ENCODE assay signal across 8 cellular contexts in the genomic region with DNA sequence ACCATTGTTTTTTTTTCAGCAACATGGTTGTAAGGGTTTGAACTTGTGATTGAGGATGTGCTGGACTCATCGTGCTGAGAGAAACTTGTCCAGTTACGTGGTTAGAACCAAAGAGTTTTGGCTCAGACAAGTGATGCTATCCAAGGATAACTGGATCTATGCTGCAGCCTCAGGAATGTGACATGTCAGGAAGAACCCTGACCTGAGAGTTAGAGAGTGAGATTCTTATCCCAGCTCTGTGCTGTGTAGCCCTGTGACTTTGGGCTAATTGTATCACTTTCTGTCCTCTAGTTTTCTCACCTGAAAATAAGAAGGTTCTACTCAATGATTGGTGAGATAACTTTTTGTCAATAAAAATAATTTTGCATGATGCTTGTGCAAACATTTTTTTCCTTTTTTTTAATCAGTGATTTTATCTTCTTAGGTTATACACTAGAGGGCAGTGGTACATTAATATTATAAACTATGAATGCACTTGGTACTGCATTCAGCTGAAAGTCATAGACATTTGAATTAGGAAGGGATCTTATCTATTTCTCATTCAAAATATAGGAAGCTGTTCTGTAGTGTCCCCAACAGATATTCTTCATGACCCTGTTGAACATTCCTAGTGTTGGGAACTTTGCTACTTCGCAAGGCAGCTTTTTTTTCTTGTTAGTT.
A peak's percentile ranks its signal among the peaks of the same experiment; 100 is the strongest.
DNase-seq lines count a peak whose midpoint lies in the region; ATAC-seq, FAIRE-seq and TF ChIP-seq lines count a peak whose summit lies in the region.

No MANE protein-coding gene starts in this region.

- H3K27me3 ChIP-seq in BJ (ENCODE audit: control insufficient read depth, insufficient read depth, low read length) = peaks cover 2% of the 10 kb centered on the region
- H3K27me3 ChIP-seq in CD4-positive, alpha-beta T cell (ENCODE audit: control insufficient read depth, insufficient read depth, low read length) = no peaks in the 10 kb centered on the region

- CTCF ChIA-PET in BJ (lab: Yijun Ruan, JAX) = interaction anchor here (0.6 to 2.2 kb wide), 11 partner anchors 8 to 1531 kb away, joined by 3 to 9 read pairs (median 5); no protein-coding TSS in a partner anchor
- CTCF ChIA-PET in CD4-positive, alpha-beta T cell (lab: Charles Lee) = no interaction called here

- no peak for ATAC-seq in CD4-positive, alpha-beta T cell (ENCODE audit: poor library complexity)
- ATAC-seq in GM21825 (IDR thresholded peaks at IDR 0.05; ENCODE audit: unreplicated experiment) = no peak

- H3K36me3 Mint-ChIP-seq in CD4-positive, alpha-beta T cell (ENCODE audit: low read depth) = no peaks in the 10 kb centered on the region

- H3K27ac ChIP-seq in CD4-positive, alpha-beta T cell (ENCODE audit: low read depth, low read length) = no peak overlapping the region

- no peaks in the 10 kb centered on the region for H3K36me3 ChIP-seq in BJ (ENCODE audit: control insufficient read depth, insufficient read depth, low read length)

- in situ Hi-C loops in SK-MEL-5 (cut with HindIII; ENCODE audit: low pct_unique_long_range_greater_than_20kb, low sequenced_read_pairs) = no loop called here

- POLR2A ChIA-PET in BJ (lab: Charles Lee) = no interaction called here
- POLR2A ChIA-PET in CD4-positive, alpha-beta T cell (lab: Charles Lee) = no interaction called here

- no peaks in the 10 kb centered on the region for H3K4me1 Mint-ChIP-seq in CD4-positive, alpha-beta T cell (ENCODE audit: low read depth)

- peak; percentile 26 for TF ChIP-seq CTCF in BJ (IDR thresholded peaks at IDR 0.05; ENCODE audit: insufficient read depth, low read depth, low read length)
- peak; percentile 55 for TF ChIP-seq CTCF in LNCAP (IDR thresholded peaks at IDR 0.05)
- no peak for TF ChIP-seq CTCF in CD4-positive, alpha-beta T cell (IDR thresholded peaks at IDR 0.05)

- DNase-seq in BJ (ENCODE audit: low read depth) (no peak), SK-MEL-5 (ENCODE audit: low read depth, low spot score) (peak; percentile 57), T-helper 9 cell (no peak), C1 segment of cervical spinal cord (lab: John Stamatoyannopoulos, UW) (no peak)
- no peak for DNase-seq in CD4-positive, alpha-beta T cell

- peak; percentile 64 for FAIRE-seq in islet of Langerhans (lab: Jason Lieb, UNC)

- H3K27ac Mint-ChIP-seq in CD4-positive, alpha-beta T cell = no peak overlapping the region

- H3K27me3 Mint-ChIP-seq in CD4-positive, alpha-beta T cell = peaks cover 9% of the 10 kb centered on the region

- H3K4me3 Mint-ChIP-seq in CD4-positive, alpha-beta T cell = no peak overlapping the region

- intact Hi-C loops in CD4-positive, alpha-beta T cell (cut with DNase I, micrococcal nuclease) = no loop called here

- no peak overlapping the region for H3K4me3 ChIP-seq in BJ (ENCODE audit: low read depth, low read length)

- no peaks in the 10 kb centered on the region for H3K9me3 ChIP-seq in CD4-positive, alpha-beta T cell (ENCODE audit: control insufficient read depth, low read length)

- H3K9me3 Mint-ChIP-seq in CD4-positive, alpha-beta T cell = no peaks in the 10 kb centered on the region
